In the genomic region with DNA sequence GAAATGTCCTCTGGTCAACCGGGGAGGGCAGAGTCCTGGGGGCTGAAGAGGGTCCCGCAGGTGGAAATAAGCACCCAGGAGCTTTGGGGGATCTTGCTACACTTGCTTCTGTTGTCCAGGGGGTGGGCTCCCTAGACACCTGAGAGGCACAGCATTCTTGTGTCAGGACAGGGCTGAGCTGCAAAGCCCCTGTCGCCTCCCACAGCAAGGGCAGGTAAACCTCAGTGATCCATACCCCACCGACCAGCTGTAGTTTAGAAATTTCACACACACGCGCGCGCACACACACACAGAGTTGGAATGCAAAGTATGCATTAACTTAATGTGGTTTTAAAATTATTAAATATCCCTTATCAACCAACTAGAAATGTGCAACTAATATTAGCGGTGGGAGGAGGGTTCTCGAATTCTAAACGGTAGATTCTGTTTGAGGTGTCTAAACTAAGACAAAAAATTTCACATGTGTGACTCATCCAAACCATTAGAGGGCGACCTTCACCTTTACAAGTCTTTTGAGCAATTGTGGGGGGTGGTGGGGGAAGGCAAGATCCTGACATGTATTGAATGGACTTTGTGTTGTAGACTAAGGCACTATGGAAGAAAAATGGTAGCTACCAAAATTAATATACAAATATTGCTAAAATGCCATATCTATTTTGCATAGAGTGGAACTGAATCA, we compare ENCODE assay signal across 9 cellular contexts. TPM values are rescaled to one million over a fixed set of nuclear protein-coding genes. Genes with fewer than 3 reads are reported as not detected.
A peak's percentile ranks its signal among the peaks of the same experiment; 100 is the strongest.
DNase-seq lines count a peak whose midpoint lies in the region; ATAC-seq and TF ChIP-seq lines count a peak whose summit lies in the region.
"Had no signal": no experiment of that assay in that cellular context is flagged by ENCODE, and none has a peak within 500 bp of the region (broad histone marks: within the 10 kb centered on the region; RNA-seq: fewer than 3 reads in every experiment).

No MANE protein-coding gene starts in this region.

- H3K27me3 Mint-ChIP-seq in activated CD4-positive, alpha-beta memory T cell treated with anti-CD3 and anti-CD28 coated beads for 36 hours = peaks cover 23% of the 10 kb centered on the region

- no peak overlapping the region for H4K5ac ChIP-seq in IMR-90 (ENCODE audit: low read depth, low read length)

- CTCF ChIA-PET in IMR-90 (lab: Yijun Ruan, JAX) = interaction anchor here (0.8 to 2.0 kb wide), 10 partner anchors 9 to 1398 kb away, joined by 3 to 12 read pairs (median 4); no protein-coding TSS in a partner anchor
- CTCF ChIA-PET in activated CD4-positive, alpha-beta memory T cell treated with anti-CD3 and anti-CD28 coated beads for 36 hours (lab: Charles Lee) = interaction anchor here (0.6 to 3.9 kb wide), 31 partner anchors 9 to 1993 kb away, joined by 3 to 59 read pairs (median 4); no protein-coding TSS in a partner anchor

- no peak for TF ChIP-seq POLR2A in IMR-90 (IDR thresholded peaks at IDR 0.05; ENCODE audit: low read depth, low read length)

- H3K27ac Mint-ChIP-seq in activated CD4-positive, alpha-beta memory T cell treated with anti-CD3 and anti-CD28 coated beads for 36 hours = no peak overlapping the region

- intact Hi-C loops in IMR-90 (cut with micrococcal nuclease) (loop anchor here (1.0 to 2.0 kb wide), 9 partner anchors 135 to 1399 kb away; no protein-coding TSS in a partner anchor), right cardiac atrium (cut with DNase I) (loop anchor here in 2 of 4 donors (5.0 to 10.0 kb wide), 2 partner anchors 374 to 377 kb away; no protein-coding TSS in a partner anchor)
- intact Hi-C loops in activated CD4-positive, alpha-beta memory T cell treated with anti-CD3 and anti-CD28 coated beads for 36 hours (cut with micrococcal nuclease) = loop anchor here (2.0 to 10.0 kb wide), 5 partner anchors 135 to 1347 kb away; no protein-coding TSS in a partner anchor

- H2BK5ac ChIP-seq in IMR-90 (ENCODE audit: low read depth, low read length, poor library complexity, severe bottlenecking) = no peak overlapping the region

- peak; percentile 13 for DNase-seq in NCI-H2029 treated with DMSO at 0.1 percent for 48 hours (lab: John Stamatoyannopoulos, UW)
- no peak for DNase-seq in NCI-H2029 (lab: John Stamatoyannopoulos, UW)
- peak; percentile 39 for DNase-seq in IMR-90
- no peak for DNase-seq in SK-N-MC (ENCODE audit: low read depth, low spot score)
- DNase-seq in right cardiac atrium = no peak
- DNase-seq in activated CD4-positive, alpha-beta memory T cell treated with anti-CD3 and anti-CD28 coated beads for 36 hours = no peak

- no peak overlapping the region for H3K14ac ChIP-seq in IMR-90 (replicated peaks; ENCODE audit: low read depth, low read length)

- dilution Hi-C loops in IMR-90 (cut with HindIII; ENCODE audit: low sequenced_read_pairs, unreplicated experiment) = no loop called here

- peak; percentile 29; the same call in 1 of the 2 replicates for TF ChIP-seq CTCF in IMR-90 (conservative IDR thresholded peaks at IDR 0.05; ENCODE audit: low read depth, low read length)

- H4K8ac ChIP-seq in IMR-90 (ENCODE audit: low read depth in 2 of 2, low read length in 2 of 2) = no peak overlapping the region

- H3K9ac ChIP-seq in IMR-90 (ENCODE audit: low read depth, low read length) (no peak overlapping the region), SK-N-MC (ENCODE audit: insufficient read length) (no peak overlapping the region)

- H3K36me3 Mint-ChIP-seq in activated CD4-positive, alpha-beta memory T cell treated with anti-CD3 and anti-CD28 coated beads for 36 hours = no peaks in the 10 kb centered on the region

- H3K4me3 Mint-ChIP-seq in activated CD4-positive, alpha-beta memory T cell treated with anti-CD3 and anti-CD28 coated beads for 36 hours = no peak overlapping the region

- ATAC-seq in GM21360 (IDR thresholded peaks at IDR 0.05; ENCODE audit: unreplicated experiment) (peak; percentile 49), IMR-90 (ENCODE audit: low read depth) (peak; percentile 81), right cardiac atrium (peak in 1 of 2 donors; percentile 42), HG03139 (IDR thresholded peaks at IDR 0.05; ENCODE audit: unreplicated experiment) (no peak)

- no peak overlapping the region for H4K91ac ChIP-seq in IMR-90 (ENCODE audit: insufficient read depth, low read depth, low read length)

- H3K36me3 ChIP-seq in IMR-90 (ENCODE audit: control insufficient read depth, insufficient read depth, low read length) = no peaks in the 10 kb centered on the region
- no peaks in the 10 kb centered on the region for H3K36me3 ChIP-seq in SK-N-MC (ENCODE audit: insufficient read depth, low read length)

- WGBS in IMR-90 (ENCODE audit: extremely low coverage in 2 of 2, insufficient read length in 1 of 2), 2 experiments = no CpG with 5 or more reads among the region's 12 CpGs
- 46% methylated on average over 12 of the region's 12 CpGs for WGBS in right cardiac atrium

- H3K27ac ChIP-seq in IMR-90 (ENCODE audit: insufficient read depth, low read length) = no peak overlapping the region
- peak overlapping the region; percentile 87 for H3K27ac ChIP-seq in SK-N-MC
- no peak overlapping the region for H3K27ac ChIP-seq in right cardiac atrium (ENCODE audit: low read length)

- no peak overlapping the region for H3K23ac ChIP-seq in IMR-90 (ENCODE audit: low read depth, low read length)

- H2BK120ac ChIP-seq in IMR-90 (ENCODE audit: low read depth, low read length) = no peak overlapping the region

- no peak overlapping the region for H2AK5ac ChIP-seq in IMR-90 (ENCODE audit: low read depth, low read length)

- no peaks in the 10 kb centered on the region for H3K4me1 ChIP-seq in IMR-90 (ENCODE audit: control insufficient read depth, insufficient read depth, low read length)
- no peaks in the 10 kb centered on the region for H3K4me1 ChIP-seq in right cardiac atrium (ENCODE audit: control insufficient read depth, insufficient read depth, low read length)

- H3K4me3 ChIP-seq in IMR-90 (ENCODE audit: insufficient read depth, low read depth, low read length) = no peak overlapping the region
- H3K4me3 ChIP-seq in SK-N-MC = peak overlapping the region; percentile 69
- peak overlapping the region; percentile 27 for H3K4me3 ChIP-seq in right cardiac atrium (ENCODE audit: low read length)

- H3K18ac ChIP-seq in IMR-90 (ENCODE audit: low read depth, low read length) = no peak overlapping the region

- no peak overlapping the region for H2BK15ac ChIP-seq in IMR-90 (ENCODE audit: low read depth, low read length)

- in situ Hi-C loops in IMR-90 (cut with MboI; ENCODE audit: low sequenced_read_pairs) = loop anchor here (10.0 to 25.0 kb wide), 5 partner anchors 147 to 1354 kb away; a partner anchor contains a TSS

- no peak overlapping the region for H3K4ac ChIP-seq in IMR-90 (ENCODE audit: low read depth, low read length)

- H3K9me3 ChIP-seq in IMR-90 (ENCODE audit: control insufficient read depth, insufficient read depth, low read length) (no peaks in the 10 kb centered on the region), SK-N-MC (ENCODE audit: low read depth, low read length) (no peaks in the 10 kb centered on the region), right cardiac atrium (ENCODE audit: control insufficient read depth, low read length) (no peaks in the 10 kb centered on the region)

- TF ChIP-seq RAD21 in IMR-90 (IDR thresholded peaks at IDR 0.05; ENCODE audit: low read length) = 0 out of 2 replicates have a peak, but pooled peaks have one; percentile 18

- H3K9me1 ChIP-seq in IMR-90 (ENCODE audit: insufficient read depth, low read length) = no peaks in the 10 kb centered on the region

- H3K79me1 ChIP-seq in IMR-90 (ENCODE audit: low read depth in 1 of 2, low read length in 2 of 2) = no peaks in the 10 kb centered on the region

- H3K4me1 Mint-ChIP-seq in activated CD4-positive, alpha-beta memory T cell treated with anti-CD3 and anti-CD28 coated beads for 36 hours (ENCODE audit: low read depth) = peaks cover 2% of the 10 kb centered on the region

- POLR2A ChIA-PET in IMR-90 (lab: Charles Lee; ENCODE audit: unreplicated experiment) = interaction anchor here (0.5 kb wide), 1 partner anchor 1310 kb away, joined by 4 read pairs; no protein-coding TSS in a partner anchor
- POLR2A ChIA-PET in activated CD4-positive, alpha-beta memory T cell treated with anti-CD3 and anti-CD28 coated beads for 36 hours (lab: Charles Lee) = no interaction called here

- H2AFZ ChIP-seq in IMR-90 (replicated peaks; ENCODE audit: low read length, poor library complexity) = no peak overlapping the region

- peak overlapping the region; percentile 51; the same call in 1 of the 2 replicates for H3K4me2 ChIP-seq in IMR-90 (ENCODE audit: low read depth, low read length)

- H3K27me3 ChIP-seq in IMR-90 (ENCODE audit: control insufficient read depth, insufficient read depth, low read length) (peaks cover 2% of the 10 kb centered on the region; the same call in 1 of the 2 replicates), right cardiac atrium (ENCODE audit: control insufficient read depth, insufficient read depth) (no peaks in the 10 kb centered on the region)

- no peak overlapping the region for H3K56ac ChIP-seq in IMR-90 (ENCODE audit: extremely low read depth, insufficient read depth, low read length)

- BruUV-seq in IMR-90 (replicated peaks; lab: Mats Ljungman, UMichigan) = no TSS peak

- peak overlapping the region; percentile 55 for H2AK9ac ChIP-seq in IMR-90 (replicated peaks; ENCODE audit: low read depth, low read length, poor library complexity)

- no peaks in the 10 kb centered on the region for H4K20me1 ChIP-seq in IMR-90 (ENCODE audit: insufficient read depth, low read length)

- H2BK20ac ChIP-seq in IMR-90 (ENCODE audit: low read depth, low read length) = no peak overlapping the region

- no peaks in the 10 kb centered on the region for H3K9me3 Mint-ChIP-seq in activated CD4-positive, alpha-beta memory T cell treated with anti-CD3 and anti-CD28 coated beads for 36 hours

TF ChIP-seq in IMR-90, 13 proteins besides CTCF, POLR2A, EP300 and RAD21:
- no peak for TF ChIP-seq MAZ (IDR thresholded peaks at IDR 0.05; ENCODE audit: borderline replicate concordance, low read depth, low read length)
- peak; percentile 24; the same call in 1 of the 2 replicates for TF ChIP-seq FOS (IDR thresholded peaks at IDR 0.05; ENCODE audit: low read depth, low read length)

RNA-seq across cellular contexts. Expression of a gene that starts 34.3 kb away (rescaled TPM):
- total RNA-seq in IMR-90 (2012; rRNA removed) = not detected in 2 replicates
- not detected in 2 replicates for polyA plus RNA-seq in IMR-90 (2012; rRNA removed)
- not detected in 2 replicates for polyA plus RNA-seq in IMR-90 (2012; cell fraction: cytosol; rRNA removed)
- not detected in 2 replicates for polyA plus RNA-seq in IMR-90 (2012; cell fraction: nucleus; rRNA removed; ENCODE audit: low replicate concordance)
- total RNA-seq in right cardiac atrium = not detected
- polyA plus RNA-seq in right cardiac atrium = not detected
- total RNA-seq in activated CD4-positive, alpha-beta memory T cell treated with anti-CD3 and anti-CD28 coated beads for 36 hours = not detected
- polyA plus RNA-seq: AG04450 had no signal

Comparison
In these comparisons a context has a peak if more than half of its experiments do, and no peak if none do; other contexts are left out.
1. DNase-seq: peak in NCI-H2029 treated with DMSO at 0.1 percent for 48 hours (single experiment) and IMR-90 (single experiment); none in NCI-H2029 (single experiment), SK-N-MC (single experiment), right cardiac atrium (0 of 3) and activated CD4-positive, alpha-beta memory T cell treated with anti-CD3 and anti-CD28 coated beads for 36 hours (single experiment).